1 cellular context compared by ENCODE assay signal in genomic region chr11:44727373-44728084, GRCh38.
TF ChIP-seq lines count a peak whose summit lies in the region.

No MANE protein-coding gene starts in this region.

TF ChIP-seq in GM12878, 131 proteins besides CTCF, POLR2A, EP300 and RAD21 (continued from another document):
- no peak for TF ChIP-seq E2F8 (IDR thresholded peaks at IDR 0.05; ENCODE audit: low read depth, partially characterized antibody)
- TF ChIP-seq FOXM1 (IDR thresholded peaks at IDR 0.05; ENCODE audit: low read depth, low read length): no peak
- no peak for TF ChIP-seq STAT1 (conservative IDR thresholded peaks at IDR 0.05)
- TF ChIP-seq RAD51 (IDR thresholded peaks at IDR 0.05): no peak
- no peak for TF ChIP-seq SREBF1 (IDR thresholded peaks at IDR 0.05; ENCODE audit: low read length)
- TF ChIP-seq ZZZ3 (IDR thresholded peaks at IDR 0.05; ENCODE audit: control insufficient read depth, insufficient read length, low read depth): no peak
- TF ChIP-seq YY1 (IDR thresholded peaks at IDR 0.05; ENCODE audit: low read depth, low read length): peak; percentile 71
- TF ChIP-seq MYC (IDR thresholded peaks at IDR 0.05; ENCODE audit: insufficient read depth, insufficient read length, insufficient replicate concordance, low read length, severe bottlenecking): no peak
- no peak for TF ChIP-seq CEBPB (IDR thresholded peaks at IDR 0.05; ENCODE audit: borderline replicate concordance in 1 of 2, low read depth in 2 of 2, low read length in 2 of 2)
- no peak for TF ChIP-seq NFXL1 (IDR thresholded peaks at IDR 0.05; ENCODE audit: borderline replicate concordance)
- TF ChIP-seq ZBTB40 (IDR thresholded peaks at IDR 0.05; ENCODE audit: borderline replicate concordance): no peak
- peak in 1 of 2 experiments; percentile 8; a peak in 1 of 4 replicates for TF ChIP-seq BHLHE40 (IDR thresholded peaks at IDR 0.05; ENCODE audit: borderline replicate concordance in 1 of 2, low read depth in 2 of 2, low read length in 1 of 2)
- TF ChIP-seq TAF1 (IDR thresholded peaks at IDR 0.05; ENCODE audit: borderline replicate concordance, low read depth, low read length): no peak
